1 cellular context compared by ENCODE assay signal in the genomic region with DNA sequence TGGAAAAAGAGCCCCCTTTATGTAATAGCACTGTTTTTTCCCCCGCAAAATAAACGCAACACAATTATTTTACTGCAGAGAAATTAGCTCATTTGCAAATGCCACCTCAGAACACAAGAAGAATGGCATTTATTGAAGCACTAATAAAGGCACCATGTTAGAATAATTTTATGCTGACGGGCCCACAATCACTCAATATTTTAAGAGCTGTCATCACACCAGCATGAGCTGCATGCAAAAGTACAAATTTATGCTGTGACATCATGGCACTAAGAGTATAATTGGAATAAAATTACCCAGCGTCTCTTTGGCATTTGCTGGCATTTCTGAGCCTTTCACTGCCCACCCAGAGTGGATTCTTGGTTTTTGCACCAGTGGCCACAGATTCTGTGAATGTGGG.
TF ChIP-seq lines count a peak whose summit lies in the region.

No MANE protein-coding gene starts in this region.

TF ChIP-seq in GM23338, 12 proteins besides CTCF, POLR2A, EP300 and RAD21 (continued from another document):
- TF ChIP-seq ZNF462 (CRISPR knock-in tag; IDR thresholded peaks at IDR 0.05) (no peak), ZNF331 (CRISPR knock-in tag; IDR thresholded peaks at IDR 0.05; ENCODE audit: low read depth) (no peak), NANOG (IDR thresholded peaks at IDR 0.05; ENCODE audit: borderline replicate concordance) (no peak), EZH2phosphoT487 (IDR thresholded peaks at IDR 0.05; ENCODE audit: unreplicated experiment) (no peak), EZH2 (IDR thresholded peaks at IDR 0.05; ENCODE audit: low read depth, unreplicated experiment) (no peak), JUNB (IDR thresholded peaks at IDR 0.05; ENCODE audit: unreplicated experiment) (no peak), ETS1 (IDR thresholded peaks at IDR 0.05) (no peak), POLR2AphosphoS5 (IDR thresholded peaks at IDR 0.05; ENCODE audit: low read depth) (no peak), ZNF114 (CRISPR knock-in tag; IDR thresholded peaks at IDR 0.05) (no peak), CREB1 (CRISPR knock-in tag; IDR thresholded peaks at IDR 0.05; ENCODE audit: low read depth) (no peak)
